8 cellular contexts compared by ENCODE assay signal in genomic region chr1:36322085-36322785, GRCh38. TPM values are rescaled to one million over a fixed set of nuclear protein-coding genes. Genes with fewer than 3 reads are reported as not detected.
DNase-seq lines count a peak whose midpoint lies in the region; ATAC-seq and TF ChIP-seq lines count a peak whose summit lies in the region.

No MANE protein-coding gene starts in this region.

- no peak for TF ChIP-seq CTCF in body of pancreas (IDR thresholded peaks at IDR 0.05)
- no peak for TF ChIP-seq CTCF in liver (IDR thresholded peaks at IDR 0.05; ENCODE audit: low read depth, low read length, missing input control)
- no peak for TF ChIP-seq CTCF in testis (IDR thresholded peaks at IDR 0.05)

- TF ChIP-seq POLR2A in body of pancreas (IDR thresholded peaks at IDR 0.05) (no peak), testis (IDR thresholded peaks at IDR 0.05) (no peak)

- no peak overlapping the region for H3K27ac Mint-ChIP-seq in T-helper 1 cell treated with Interleukin-12 subunit alpha and Interleukin-12 subunit beta and Interleukin-4 antibody, amounts not matched to agents 30 μg/mL and 1 μg/mL, for 36 hours

- ATAC-seq in body of pancreas = no peak
- no peak for ATAC-seq in GM19397 (IDR thresholded peaks at IDR 0.05; ENCODE audit: unreplicated experiment)
- no peak for ATAC-seq in GM19455 (IDR thresholded peaks at IDR 0.05; ENCODE audit: unreplicated experiment)
- ATAC-seq in HG03025 (IDR thresholded peaks at IDR 0.05; ENCODE audit: low FRiP score, unreplicated experiment) = no peak

- no peak overlapping the region for H3K4me3 ChIP-seq in body of pancreas
- H3K4me3 ChIP-seq in liver (ENCODE audit: low read depth in 1 of 3, low read length in 3 of 3) = peak overlapping the region in 1 of 3 donors; percentile 82
- peak overlapping the region; percentile 75 for H3K4me3 ChIP-seq in testis

- no peak for TF ChIP-seq RAD21 in liver (IDR thresholded peaks at IDR 0.05)

- H3K27me3 ChIP-seq in body of pancreas = no peaks in the 10 kb centered on the region
- H3K27me3 ChIP-seq in liver (ENCODE audit: control insufficient read depth in 4 of 4, insufficient read depth in 4 of 4, low read length in 3 of 4) = no peaks in the 10 kb centered on the region
- no peaks in the 10 kb centered on the region for H3K27me3 ChIP-seq in testis

- peaks cover 7% of the 10 kb centered on the region for H3K27me3 Mint-ChIP-seq in T-helper 1 cell treated with Interleukin-12 subunit alpha and Interleukin-12 subunit beta and Interleukin-4 antibody, amounts not matched to agents 30 μg/mL and 1 μg/mL, for 36 hours (ENCODE audit: low read depth)

- H3K9me3 Mint-ChIP-seq in T-helper 1 cell treated with Interleukin-12 subunit alpha and Interleukin-12 subunit beta and Interleukin-4 antibody, amounts not matched to agents 30 μg/mL and 1 μg/mL, for 36 hours = no peaks in the 10 kb centered on the region

- H3K9ac ChIP-seq in liver (ENCODE audit: low read depth in 1 of 2, low read length in 2 of 2) = no peak overlapping the region

- H3K36me3 ChIP-seq in body of pancreas (replicated peaks in 1 of 2; ENCODE audit: insufficient read depth in 1 of 2, low read depth in 2 of 2) (no peaks in the 10 kb centered on the region), liver (ENCODE audit: control insufficient read depth in 4 of 4, insufficient read depth in 3 of 4, low read depth in 1 of 4, low read length in 3 of 4) (no peaks in the 10 kb centered on the region), testis (ENCODE audit: low read depth, missing control alignments) (no peaks in the 10 kb centered on the region)

- intact Hi-C loops in body of pancreas (cut with DNase I) (no loop called here), testis (cut with DNase I; ENCODE audit: low total_unique reads) (no loop called here)

- H3K9me3 ChIP-seq in body of pancreas = no peaks in the 10 kb centered on the region
- no peaks in the 10 kb centered on the region for H3K9me3 ChIP-seq in liver (ENCODE audit: control insufficient read depth in 4 of 4, low read length in 3 of 4)
- H3K9me3 ChIP-seq in testis = no peaks in the 10 kb centered on the region

- H3K36me3 Mint-ChIP-seq in T-helper 1 cell treated with Interleukin-12 subunit alpha and Interleukin-12 subunit beta and Interleukin-4 antibody, amounts not matched to agents 30 μg/mL and 1 μg/mL, for 36 hours (ENCODE audit: low read depth) = peaks cover 7% of the 10 kb centered on the region

- H3K4me1 Mint-ChIP-seq in T-helper 1 cell treated with Interleukin-12 subunit alpha and Interleukin-12 subunit beta and Interleukin-4 antibody, amounts not matched to agents 30 μg/mL and 1 μg/mL, for 36 hours (ENCODE audit: low read depth) = peaks cover 25% of the 10 kb centered on the region

- WGBS in body of pancreas, 2 donors = 60 to 70% methylated on average over 12 to 55 of the region's 66 CpGs
- 54% methylated on average over 66 of the region's 66 CpGs for WGBS in liver
- WGBS in testis, 2 donors = 35 to 36% methylated on average over 12 to 66 of the region's 66 CpGs

- peaks cover 23% of the 10 kb centered on the region for H3K4me1 ChIP-seq in body of pancreas
- peaks cover 5 to 25% (median 13%) of the 10 kb centered on the region in 4 donors for H3K4me1 ChIP-seq in liver (ENCODE audit: control insufficient read depth in 4 of 4, insufficient read depth in 4 of 4, low read length in 3 of 4)
- peaks cover 13% of the 10 kb centered on the region for H3K4me1 ChIP-seq in testis

- peak overlapping the region; percentile 27 to 70 (median 56) for H3K27ac ChIP-seq in body of pancreas
- H3K27ac ChIP-seq in liver (ENCODE audit: low read depth in 1 of 2, low read length in 2 of 2) = peak overlapping the region; percentile 28 to 78
- peak overlapping the region; percentile 88 to 94 for H3K27ac ChIP-seq in testis

- no peak for DNase-seq in T-helper 1 cell
- no peak for DNase-seq in body of pancreas
- DNase-seq in testis = no peak

- peak overlapping the region; percentile 29 for H3K4me3 Mint-ChIP-seq in T-helper 1 cell treated with Interleukin-12 subunit alpha and Interleukin-12 subunit beta and Interleukin-4 antibody, amounts not matched to agents 30 μg/mL and 1 μg/mL, for 36 hours

TF ChIP-seq in liver, 16 proteins besides CTCF, POLR2A, EP300 and RAD21:
- TF ChIP-seq FOXA2 (IDR thresholded peaks at IDR 0.05) = no peak
- TF ChIP-seq RXRA (IDR thresholded peaks at IDR 0.05) = no peak
- TF ChIP-seq HNF4G (IDR thresholded peaks at IDR 0.05) = no peak
- TF ChIP-seq FOXA1 (IDR thresholded peaks at IDR 0.05) = no peak
- no peak for TF ChIP-seq SP1 (IDR thresholded peaks at IDR 0.05)
- no peak for TF ChIP-seq HNF4A (conservative IDR thresholded peaks at IDR 0.05)
- no peak for TF ChIP-seq JUND (IDR thresholded peaks at IDR 0.05)
- TF ChIP-seq YY1 (IDR thresholded peaks at IDR 0.05) = no peak
- no peak for TF ChIP-seq TAF1 (conservative IDR thresholded peaks at IDR 0.05)
- TF ChIP-seq ATF3 (IDR thresholded peaks at IDR 0.05) = no peak
- TF ChIP-seq ZBTB33 (IDR thresholded peaks at IDR 0.05) = no peak
- TF ChIP-seq REST (IDR thresholded peaks at IDR 0.05) = no peak
- no peak for TF ChIP-seq GABPA (IDR thresholded peaks at IDR 0.05 in 1 of 2, conservative IDR thresholded peaks at IDR 0.05 in 1 of 2)
- no peak for TF ChIP-seq EGR1 (IDR thresholded peaks at IDR 0.05; ENCODE audit: low read depth in 2 of 2)
- TF ChIP-seq NR2F2 (IDR thresholded peaks at IDR 0.05) = no peak
- TF ChIP-seq MAX (IDR thresholded peaks at IDR 0.05) = no peak

RNA-seq across cellular contexts. Expression of gene EVA1B, which starts 1.2 kb away (rescaled TPM):
- total RNA-seq in body of pancreas = 10 to 100 TPM; 32.2 to 32.3 TPM
- total RNA-seq in liver = 10 to 100 TPM in 1 of 2 donors, 1 to 10 TPM in 1; 5.6 to 22.7 TPM
- 10 to 100 TPM in 1 of 2 donors, 1 to 10 TPM in 1; 3.3 to 11.2 TPM for polyA plus RNA-seq in liver
- total RNA-seq in testis = 10 to 100 TPM in 1 of 2 donors, 1 to 10 TPM in 1; 9.1 to 19.4 TPM
- polyA plus RNA-seq in testis (ENCODE audit: insufficient read depth, low read depth, low replicate concordance) = 9.6 TPM

RNA-seq across cellular contexts. Expression of gene SH3D21, which starts 16.1 kb away (rescaled TPM):
- total RNA-seq in body of pancreas = under 1 TPM; 0.33 to 0.52 TPM
- 1 to 10 TPM in 1 of 2 donors, under 1 TPM in 1; 0.47 to 1.0 TPM for total RNA-seq in liver
- polyA plus RNA-seq in liver = under 1 TPM; 0.29 to 0.36 TPM
- 10 to 100 TPM in 1 of 2 donors, 1 to 10 TPM in 1; 6.8 to 12.8 TPM for total RNA-seq in testis
- polyA plus RNA-seq in testis (ENCODE audit: insufficient read depth, low read depth, low replicate concordance) = 14.9 TPM

Comparison
In these comparisons a context has a peak if more than half of its experiments do, and no peak if none do; other contexts are left out.
1. H3K4me3 ChIP-seq: peak in testis (2 of 2); none in body of pancreas (0 of 2).
2. Peak in every context shown above with its lines, with median percentiles within 50 percentile points of each other: H3K27ac ChIP-seq.